In genomic region chr7:92246363-92247101, GRCh38 we compare ENCODE assay signal across 8 cellular contexts. TPM values are rescaled to one million over a fixed set of nuclear protein-coding genes. Genes with fewer than 3 reads are reported as not detected.
DNase-seq lines count a peak whose midpoint lies in the region; ATAC-seq lines count a peak whose summit lies in the region.

No MANE protein-coding gene starts in this region.

- POLR2A ChIA-PET in CD8-positive, alpha-beta memory T cell (lab: Charles Lee), result interaction anchor here (0.6 to 2.3 kb wide), 5 partner anchors 113 to 322 kb away, joined by 3 to 29 read pairs (median 10); partner anchors contain the start of genes AKAP9, CYP51A1, GATAD1 and PEX1

- peak; percentile 36 for ATAC-seq in GM19035 (IDR thresholded peaks at IDR 0.05; ENCODE audit: unreplicated experiment)
- ATAC-seq in HG03108 (IDR thresholded peaks at IDR 0.05; ENCODE audit: unreplicated experiment), result peak; percentile 16

- H3K27ac Mint-ChIP-seq in CD8-positive, alpha-beta memory T cell, result peak overlapping the region; percentile 82 to 98 (median 94)

- peaks cover 0 to 36% (median 1%) of the 10 kb centered on the region in 3 donors for H3K36me3 Mint-ChIP-seq in CD8-positive, alpha-beta memory T cell

- CTCF ChIA-PET in CD8-positive, alpha-beta memory T cell (lab: Charles Lee), result interaction anchor here (0.7 to 2.8 kb wide), 6 partner anchors 12 to 282 kb away, joined by 3 to 15 read pairs (median 6); partner anchors contain the start of genes GATAD1, LRRD1, PEX1 and RBM48

- peaks cover 54 to 66% (median 64%) of the 10 kb centered on the region in 3 donors for H3K4me1 Mint-ChIP-seq in CD8-positive, alpha-beta memory T cell

- H3K9me3 ChIP-seq in CD8-positive, alpha-beta memory T cell (ENCODE audit: low read length), result no peaks in the 10 kb centered on the region

- DNase-seq in CD8-positive, alpha-beta memory T cell, result peak; percentile 12 to 62 (median 45)
- DNase-seq in OCI-M1 (lab: John Stamatoyannopoulos, UW) (peak; percentile 100), anterior cingulate cortex (lab: John Stamatoyannopoulos, UW) (peak in 49 of 58 donors; percentile 3 to 71 (median 48)), hepatic stellate cell (ENCODE audit: low spot score) (peak; percentile 40), putamen (ENCODE audit: low spot score) (peak; percentile 40), SK-N-DZ (ENCODE audit: low spot score) (no peak)

- peak overlapping the region; percentile 86 for H3K27ac ChIP-seq in CD8-positive, alpha-beta memory T cell (ENCODE audit: low read depth, low read length)

- peak overlapping the region; percentile 91 to 100 (median 94) for H3K4me3 Mint-ChIP-seq in CD8-positive, alpha-beta memory T cell

- no peaks in the 10 kb centered on the region for H3K27me3 ChIP-seq in CD8-positive, alpha-beta memory T cell (ENCODE audit: insufficient read depth, low read length, poor library complexity, severe bottlenecking)

- H3K36me3 ChIP-seq in CD8-positive, alpha-beta memory T cell (ENCODE audit: insufficient read depth, low read length), result no peaks in the 10 kb centered on the region

- H3K27me3 Mint-ChIP-seq in CD8-positive, alpha-beta memory T cell, result no peaks in the 10 kb centered on the region

- H3K9me3 Mint-ChIP-seq in CD8-positive, alpha-beta memory T cell, result no peaks in the 10 kb centered on the region

- H3K4me1 ChIP-seq in CD8-positive, alpha-beta memory T cell (ENCODE audit: insufficient read depth, low read length), result peaks cover 32% of the 10 kb centered on the region

- H3K4me3 ChIP-seq in CD8-positive, alpha-beta memory T cell (ENCODE audit: low read length), result peak overlapping the region; percentile 75

RNA-seq across cellular contexts. Expression of gene ANKIB1, which starts 0.8 kb away (rescaled TPM):
- 10 to 100 TPM; 42.7 to 44.7 TPM for total RNA-seq in CD8-positive, alpha-beta memory T cell
- 7.8 TPM for polyA plus RNA-seq in CD8-positive, alpha-beta memory T cell
- polyA plus RNA-seq in SK-N-DZ (2014; cell fraction: cytosol; rRNA removed), result 13.7 and 13.8 TPM in 2 replicates
- polyA plus RNA-seq in SK-N-DZ (2014; cell fraction: nucleus; rRNA removed), result 27.3 and 39.6 TPM in 2 replicates

RNA-seq across cellular contexts. Expression of gene KRIT1, which starts 0.8 kb away (rescaled TPM):
- total RNA-seq in CD8-positive, alpha-beta memory T cell, result 10 to 100 TPM; 44.6 to 48.3 TPM
- polyA plus RNA-seq in CD8-positive, alpha-beta memory T cell, result 18.3 TPM
- 47.5 and 50.3 TPM in 2 replicates for polyA plus RNA-seq in SK-N-DZ (2014; cell fraction: cytosol; rRNA removed)
- 35.9 and 53.0 TPM in 2 replicates for polyA plus RNA-seq in SK-N-DZ (2014; cell fraction: nucleus; rRNA removed)
